In the genomic region with DNA sequence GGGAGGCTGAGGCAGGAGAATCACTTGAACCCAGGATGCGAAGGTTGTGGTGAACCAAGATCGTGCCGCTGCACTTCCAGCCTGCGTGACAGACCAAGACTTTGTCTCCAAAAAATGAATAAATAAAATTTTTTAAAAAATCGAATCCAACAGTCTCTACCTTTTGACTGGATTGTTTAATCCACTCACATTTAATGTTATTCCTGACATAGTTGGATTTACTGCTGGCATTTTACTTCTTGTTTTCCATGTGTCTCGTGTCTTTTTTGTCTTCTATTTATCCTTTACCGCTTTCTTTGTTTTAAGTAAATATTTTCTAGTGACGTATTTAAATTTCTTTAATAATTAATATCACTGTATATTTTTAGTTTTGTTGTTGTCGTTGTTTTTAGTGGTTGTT, we compare ENCODE assay signal across 13 cellular contexts. TPM values are rescaled to one million over a fixed set of nuclear protein-coding genes. Genes with fewer than 3 reads are reported as not detected.
A peak's percentile ranks its signal among the peaks of the same experiment; 100 is the strongest.
DNase-seq lines count a peak whose midpoint lies in the region; ATAC-seq lines count a peak whose summit lies in the region.
"Had no signal": no experiment of that assay in that cellular context is flagged by ENCODE, and none has a peak within 500 bp of the region (broad histone marks: within the 10 kb centered on the region; RNA-seq: fewer than 3 reads in every experiment).

No MANE protein-coding gene starts in this region.

- no peak overlapping the region for H3K4me3 Mint-ChIP-seq in activated naive CD4-positive, alpha-beta T cell treated with anti-CD3 and anti-CD28 coated beads, Interleukin-2, amount 10 ng/mL, durations not matched to agents 7 days and 5 days
- H3K4me3 Mint-ChIP-seq in activated T-helper 2 cell treated with anti-CD3 and anti-CD28 coated beads, Interferon-gamma antibody, Interleukin-2, Interleukin-4, amounts not matched to agents 10 μg/mL and 5 μg/mL and 100 μg/mL, durations not matched to agents 14 hours and 24 hours and 36 hours (ENCODE audit: low read depth): no peak overlapping the region
- no peak overlapping the region for H3K4me3 Mint-ChIP-seq in stimulated activated effector memory CD8-positive, alpha-beta T cell treated with anti-CD3 and anti-CD28 coated beads, Interleukin-12 subunit alpha, Interleukin-12 subunit beta, amount 100 ng/mL, for 72 hours
- H3K4me3 Mint-ChIP-seq: HFFc6 had no signal

- intact Hi-C loops in activated T-helper 2 cell treated with anti-CD3 and anti-CD28 coated beads, Interferon-gamma antibody, Interleukin-2, Interleukin-4, amounts not matched to agents 10 μg/mL and 5 μg/mL and 100 μg/mL, durations not matched to agents 14 hours and 24 hours and 36 hours (cut with micrococcal nuclease): loop anchor here (5.0 to 10.0 kb wide), 2 partner anchors 262 to 329 kb away; a partner anchor contains a TSS

- peaks cover 21% of the 10 kb centered on the region for H3K36me3 Mint-ChIP-seq in activated naive CD4-positive, alpha-beta T cell treated with anti-CD3 and anti-CD28 coated beads, Interleukin-2, amount 10 ng/mL, durations not matched to agents 7 days and 5 days
- H3K36me3 Mint-ChIP-seq in activated T-helper 2 cell treated with anti-CD3 and anti-CD28 coated beads, Interferon-gamma antibody, Interleukin-2, Interleukin-4, amounts not matched to agents 10 μg/mL and 5 μg/mL and 100 μg/mL, durations not matched to agents 14 hours and 24 hours and 36 hours (ENCODE audit: low read depth): peaks cover 24% of the 10 kb centered on the region
- peaks cover 27% of the 10 kb centered on the region for H3K36me3 Mint-ChIP-seq in stimulated activated effector memory CD8-positive, alpha-beta T cell treated with anti-CD3 and anti-CD28 coated beads, Interleukin-12 subunit alpha, Interleukin-12 subunit beta, amount 100 ng/mL, for 72 hours

- no peaks in the 10 kb centered on the region for H3K9me3 Mint-ChIP-seq in activated naive CD4-positive, alpha-beta T cell treated with anti-CD3 and anti-CD28 coated beads, Interleukin-2, amount 10 ng/mL, durations not matched to agents 7 days and 5 days
- no peaks in the 10 kb centered on the region for H3K9me3 Mint-ChIP-seq in activated T-helper 2 cell treated with anti-CD3 and anti-CD28 coated beads, Interferon-gamma antibody, Interleukin-2, Interleukin-4, amounts not matched to agents 10 μg/mL and 5 μg/mL and 100 μg/mL, durations not matched to agents 14 hours and 24 hours and 36 hours
- H3K9me3 Mint-ChIP-seq in stimulated activated effector memory CD8-positive, alpha-beta T cell treated with anti-CD3 and anti-CD28 coated beads, Interleukin-12 subunit alpha, Interleukin-12 subunit beta, amount 100 ng/mL, for 72 hours: no peaks in the 10 kb centered on the region
- H3K9me3 Mint-ChIP-seq: HFFc6 had no signal

- CTCF ChIA-PET in activated naive CD4-positive, alpha-beta T cell treated with anti-CD3 and anti-CD28 coated beads, Interleukin-2, amount 10 ng/mL, durations not matched to agents 7 days and 5 days (lab: Charles Lee): interaction anchor here (0.9 to 4.0 kb wide), 7 partner anchors 9 to 175 kb away, joined by 3 to 13 read pairs (median 3); no protein-coding TSS in a partner anchor

- no peak for DNase-seq in activated naive CD4-positive, alpha-beta T cell treated with anti-CD3 and anti-CD28 coated beads, Interleukin-2, amount 10 ng/mL, durations not matched to agents 7 days and 5 days
- no peak for DNase-seq in activated naive CD4-positive, alpha-beta T cell treated with anti-CD3 and anti-CD28 coated beads, Interleukin-2, amount 50 U/mL, for 16 hours
- no peak for DNase-seq in activated T-helper 2 cell treated with anti-CD3 and anti-CD28 coated beads, Interferon-gamma antibody, Interleukin-2, Interleukin-4, amounts not matched to agents 10 μg/mL and 5 μg/mL and 100 μg/mL, durations not matched to agents 14 hours and 24 hours and 36 hours (ENCODE audit: low spot score)
- no peak for DNase-seq in stimulated activated effector memory CD8-positive, alpha-beta T cell treated with anti-CD3 and anti-CD28 coated beads, Interleukin-12 subunit alpha, Interleukin-12 subunit beta, amount 100 ng/mL, for 72 hours (ENCODE audit: low spot score in 2 of 2)
- DNase-seq: COR-L47, HFFc6, KBM-7, MV-4-11, NCI-H1417, NCI-H187 treated with DMSO at 0.1 percent for 48 hours, NCI-H526 treated with DMSO at 0.1 percent for 48 hours, Right ventricle myocardium superior had no signal

- no peak for ATAC-seq in stimulated activated effector memory CD8-positive, alpha-beta T cell treated with anti-CD3 and anti-CD28 coated beads, Interleukin-12 subunit alpha, Interleukin-12 subunit beta, amount 100 ng/mL, for 72 hours
- no peak for ATAC-seq in HG02588 (IDR thresholded peaks at IDR 0.05; ENCODE audit: unreplicated experiment)

- no peaks in the 10 kb centered on the region for H3K27me3 Mint-ChIP-seq in activated naive CD4-positive, alpha-beta T cell treated with anti-CD3 and anti-CD28 coated beads, Interleukin-2, amount 10 ng/mL, durations not matched to agents 7 days and 5 days
- H3K27me3 Mint-ChIP-seq in activated T-helper 2 cell treated with anti-CD3 and anti-CD28 coated beads, Interferon-gamma antibody, Interleukin-2, Interleukin-4, amounts not matched to agents 10 μg/mL and 5 μg/mL and 100 μg/mL, durations not matched to agents 14 hours and 24 hours and 36 hours (ENCODE audit: low read depth): no peaks in the 10 kb centered on the region

- H3K4me1 Mint-ChIP-seq in activated naive CD4-positive, alpha-beta T cell treated with anti-CD3 and anti-CD28 coated beads, Interleukin-2, amount 10 ng/mL, durations not matched to agents 7 days and 5 days: peaks cover 88% of the 10 kb centered on the region
- H3K4me1 Mint-ChIP-seq in activated T-helper 2 cell treated with anti-CD3 and anti-CD28 coated beads, Interferon-gamma antibody, Interleukin-2, Interleukin-4, amounts not matched to agents 10 μg/mL and 5 μg/mL and 100 μg/mL, durations not matched to agents 14 hours and 24 hours and 36 hours (ENCODE audit: low read depth): peaks cover 62% of the 10 kb centered on the region
- peaks cover 67% of the 10 kb centered on the region for H3K4me1 Mint-ChIP-seq in stimulated activated effector memory CD8-positive, alpha-beta T cell treated with anti-CD3 and anti-CD28 coated beads, Interleukin-12 subunit alpha, Interleukin-12 subunit beta, amount 100 ng/mL, for 72 hours

- peak overlapping the region; percentile 95 for H3K27ac Mint-ChIP-seq in activated naive CD4-positive, alpha-beta T cell treated with anti-CD3 and anti-CD28 coated beads, Interleukin-2, amount 10 ng/mL, durations not matched to agents 7 days and 5 days
- H3K27ac Mint-ChIP-seq in activated T-helper 2 cell treated with anti-CD3 and anti-CD28 coated beads, Interferon-gamma antibody, Interleukin-2, Interleukin-4, amounts not matched to agents 10 μg/mL and 5 μg/mL and 100 μg/mL, durations not matched to agents 14 hours and 24 hours and 36 hours: peak overlapping the region; percentile 99
- H3K27ac Mint-ChIP-seq in stimulated activated effector memory CD8-positive, alpha-beta T cell treated with anti-CD3 and anti-CD28 coated beads, Interleukin-12 subunit alpha, Interleukin-12 subunit beta, amount 100 ng/mL, for 72 hours: peak overlapping the region; percentile 99
- H3K27ac Mint-ChIP-seq: HFFc6 had no signal

RNA-seq across cellular contexts. Expression of a gene that starts 5.4 kb away (rescaled TPM):
- total RNA-seq in activated T-helper 2 cell treated with anti-CD3 and anti-CD28 coated beads, Interferon-gamma antibody, Interleukin-2, Interleukin-4, amounts not matched to agents 10 μg/mL and 5 μg/mL and 100 μg/mL, durations not matched to agents 14 hours and 24 hours and 36 hours: 29.8 and 30.1 TPM in 2 replicates

RNA-seq across cellular contexts. Expression of a gene that starts 22.0 kb away (rescaled TPM):
- 9.4 and 10.6 TPM in 2 replicates for total RNA-seq in activated T-helper 2 cell treated with anti-CD3 and anti-CD28 coated beads, Interferon-gamma antibody, Interleukin-2, Interleukin-4, amounts not matched to agents 10 μg/mL and 5 μg/mL and 100 μg/mL, durations not matched to agents 14 hours and 24 hours and 36 hours

RNA-seq across cellular contexts. Expression of a gene that starts 45.9 kb away (rescaled TPM):
- total RNA-seq in activated T-helper 2 cell treated with anti-CD3 and anti-CD28 coated beads, Interferon-gamma antibody, Interleukin-2, Interleukin-4, amounts not matched to agents 10 μg/mL and 5 μg/mL and 100 μg/mL, durations not matched to agents 14 hours and 24 hours and 36 hours: 156 and 159 TPM in 2 replicates

RNA-seq across cellular contexts. Expression of a gene that starts 47.7 kb away (rescaled TPM):
- 35.3 and 36.8 TPM in 2 replicates for total RNA-seq in activated T-helper 2 cell treated with anti-CD3 and anti-CD28 coated beads, Interferon-gamma antibody, Interleukin-2, Interleukin-4, amounts not matched to agents 10 μg/mL and 5 μg/mL and 100 μg/mL, durations not matched to agents 14 hours and 24 hours and 36 hours

RNA-seq across cellular contexts. Expression of a gene that starts 48.8 kb away (rescaled TPM):
- total RNA-seq in activated T-helper 2 cell treated with anti-CD3 and anti-CD28 coated beads, Interferon-gamma antibody, Interleukin-2, Interleukin-4, amounts not matched to agents 10 μg/mL and 5 μg/mL and 100 μg/mL, durations not matched to agents 14 hours and 24 hours and 36 hours: 161 and 165 TPM in 2 replicates
